Comparison of ENCODE assay signal across 10 cellular contexts in the genomic region with DNA sequence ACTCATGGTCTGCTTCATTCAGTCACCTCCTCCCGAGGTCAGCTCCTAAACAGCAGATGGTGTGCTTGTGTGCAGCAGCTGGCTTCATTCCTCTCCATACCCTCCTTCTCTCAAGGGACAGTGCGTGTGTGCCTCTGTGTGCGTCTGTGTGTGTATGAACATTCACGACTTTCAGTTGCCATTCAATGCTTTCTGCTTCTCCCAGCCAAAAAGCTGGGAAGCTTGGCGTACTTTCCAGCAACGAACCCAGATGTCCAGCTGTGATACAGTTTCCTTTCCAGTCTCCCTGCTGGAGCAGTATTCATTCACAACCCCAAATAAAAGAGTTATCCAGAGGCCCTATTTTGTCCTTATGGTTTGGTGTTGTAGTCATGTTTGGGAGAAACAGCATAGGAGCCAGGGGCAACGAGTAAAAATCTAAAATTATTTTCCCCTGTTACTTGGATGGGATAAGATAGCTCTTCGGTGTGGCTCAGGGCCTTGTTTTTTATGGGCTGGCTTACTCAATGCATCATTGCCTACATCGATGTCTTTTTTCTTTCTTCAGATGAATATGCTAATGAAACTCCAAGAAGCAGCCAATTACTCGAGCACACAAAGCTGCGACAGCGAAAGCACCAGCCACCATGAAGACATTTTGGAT.
DNase-seq lines count a peak whose midpoint lies in the region; ATAC-seq and TF ChIP-seq lines count a peak whose summit lies in the region.
"Had no signal": no experiment of that assay in that cellular context is flagged by ENCODE, and none has a peak within 500 bp of the region (broad histone marks: within the 10 kb centered on the region; RNA-seq: fewer than 3 reads in every experiment).

No MANE protein-coding gene starts in this region.

- no peaks in the 10 kb centered on the region for H3K4me1 ChIP-seq in left lung

- H3K9me3 ChIP-seq in left lung: no peaks in the 10 kb centered on the region

- H3K4me3 ChIP-seq in dorsolateral prefrontal cortex (peak overlapping the region in 9 of 59 donors; percentile 2 to 21 (median 5)), left lung (no peak overlapping the region)

- H3K27me3 ChIP-seq in dorsolateral prefrontal cortex (no peaks in the 10 kb centered on the region), left lung (no peaks in the 10 kb centered on the region)
- H3K27me3 ChIP-seq: brain microvascular endothelial cell had no signal

- peak overlapping the region in 50 of 59 donors; percentile 2 to 78 (median 56) for H3K27ac ChIP-seq in dorsolateral prefrontal cortex
- H3K27ac ChIP-seq in left lung: no peak overlapping the region

- in situ Hi-C loops in G401 (cut with HindIII; ENCODE audit: low sequenced_read_pairs): no loop called here

- intact Hi-C loops in dorsolateral prefrontal cortex (cut with DNase I) (no loop called here), left lung (cut with DNase I) (no loop called here)

- ATAC-seq in left lung (no peak), HG02571 (IDR thresholded peaks at IDR 0.05; ENCODE audit: unreplicated experiment) (no peak), HG03196 (IDR thresholded peaks at IDR 0.05; ENCODE audit: unreplicated experiment) (no peak)

- no peak for TF ChIP-seq CTCF in dorsolateral prefrontal cortex (IDR thresholded peaks at IDR 0.05 in 54 of 56, conservative IDR thresholded peaks at IDR 0.05 in 2 of 56; ENCODE audit: low read depth in 1 of 56, partially characterized antibody in 56 of 56)
- no peak for TF ChIP-seq CTCF in left lung (IDR thresholded peaks at IDR 0.05)

- peak; percentile 44 for DNase-seq in G401 (ENCODE audit: low spot score)
- DNase-seq in NCI-H345 (lab: John Stamatoyannopoulos, UW): peak; percentile 97
- peak; percentile 8 to 71 (median 51) for DNase-seq in dorsolateral prefrontal cortex
- DNase-seq in pons (ENCODE audit: low spot score): peak; percentile 61
- no peak for DNase-seq in left lung
- no peak for DNase-seq in effector CD4-positive, alpha-beta T cell
- DNase-seq: activated CD4-positive, alpha-beta T cell treated with anti-CD3 and anti-CD28 coated beads for 1 hour had no signal

- H3K36me3 ChIP-seq in left lung: no peaks in the 10 kb centered on the region
- H3K36me3 ChIP-seq: brain microvascular endothelial cell had no signal

Comparison
In these comparisons a context has a peak if more than half of its experiments do, and no peak if none do; other contexts are left out.
1. DNase-seq: peak in G401 (single experiment), NCI-H345 (single experiment), dorsolateral prefrontal cortex (10 of 10) and pons (single experiment); none in left lung (0 of 2) and effector CD4-positive, alpha-beta T cell (single experiment).
2. H3K27ac ChIP-seq: peak in dorsolateral prefrontal cortex (50 of 59); none in left lung (0 of 2).